In the genomic region with DNA sequence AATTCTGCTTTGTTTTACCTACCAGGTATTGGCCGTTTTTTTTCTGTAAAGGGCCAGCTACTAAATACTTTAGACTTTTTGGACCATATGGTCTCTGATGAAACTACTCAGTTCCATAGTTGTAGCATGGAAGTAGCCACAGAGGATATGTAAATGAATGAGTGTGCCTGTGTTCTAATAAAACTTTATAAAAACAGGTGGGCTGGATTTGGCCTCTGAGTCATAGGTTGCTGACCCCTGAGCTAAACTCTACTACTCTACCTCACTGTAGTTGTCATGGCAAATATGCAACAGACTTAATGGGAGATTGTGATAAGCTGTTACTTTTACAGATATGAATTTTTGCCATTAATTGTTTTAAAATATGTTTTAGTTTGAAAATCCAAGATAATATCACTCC, we compare ENCODE assay signal across 22 cellular contexts.
"Had no signal": no experiment of that assay in that cellular context is flagged by ENCODE, and none has a peak within 500 bp of the region (broad histone marks: within the 10 kb centered on the region; RNA-seq: fewer than 3 reads in every experiment).

No MANE protein-coding gene starts in this region.

- H2AFZ ChIP-seq: hepatocyte had no signal

- H3K4me3 ChIP-seq: coronary artery, hepatocyte, lung, sigmoid colon, skin epidermis, stomach, thoracic aorta, transverse colon had no signal

- H3K27ac ChIP-seq: coronary artery, hepatocyte, sigmoid colon, skin epidermis, stomach, thoracic aorta, transverse colon had no signal

- H3K27me3 ChIP-seq: hepatocyte, sigmoid colon, stomach, transverse colon had no signal

- H3K36me3 ChIP-seq: thoracic aorta, transverse colon had no signal

- H3K9me3 ChIP-seq: sigmoid colon, transverse colon had no signal

- ATAC-seq: left colon; left ventricle myocardium superior; naive thymus-derived CD4-positive, alpha-beta T cell had no signal

- H3K4me2 ChIP-seq: hepatocyte had no signal

- DNase-seq: effector CD4-positive, alpha-beta T cell; endodermal cell; erythroblast; foreskin melanocyte; head of caudate nucleus; kidney; left colon; left ventricle myocardium superior; mesenchymal stem cell; naive thymus-derived CD4-positive, alpha-beta T cell; nephron progenitor cell; posterior cingulate gyrus; sigmoid colon; stimulated activated naive CD4-positive, alpha-beta T cell; stomach; substantia nigra; transverse colon had no signal
